28 cellular contexts compared by ENCODE assay signal in the genomic region with DNA sequence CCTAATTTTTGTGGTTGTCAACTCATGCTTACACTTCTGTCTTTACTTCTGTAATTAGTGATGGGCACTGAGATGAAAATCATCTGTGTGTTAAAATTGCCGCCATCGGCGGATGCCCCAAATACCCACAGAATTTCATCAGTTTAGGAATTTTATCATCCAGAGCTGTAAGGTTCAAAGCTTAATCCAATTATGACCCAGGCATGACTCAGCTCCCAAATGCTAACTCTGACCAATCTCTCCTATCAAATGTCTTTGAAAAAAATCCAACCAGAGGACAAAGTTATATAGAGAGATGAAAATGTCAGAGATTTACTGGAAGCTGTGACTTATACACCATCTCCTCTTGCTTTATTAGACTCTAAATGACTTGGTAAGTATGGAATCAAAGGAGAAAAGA.
"Had no signal": no experiment of that assay in that cellular context is flagged by ENCODE, and none has a peak within 500 bp of the region (broad histone marks: within the 10 kb centered on the region; RNA-seq: fewer than 3 reads in every experiment).

No MANE protein-coding gene starts in this region.

- H3K4me1 ChIP-seq: adrenal gland, SJCRH30 had no signal

- H3K4me3 ChIP-seq: adrenal gland, cardiac muscle cell, SJCRH30, SK-N-MC had no signal

- H3K4me1 Mint-ChIP-seq: activated CD4-positive, alpha-beta T cell treated with anti-CD3 and anti-CD28 coated beads, Interleukin-2, amount 10 ng/mL, durations not matched to agents 24 days and 14 days; central memory CD8-positive, alpha-beta T cell had no signal

- H3K27me3 Mint-ChIP-seq: activated CD4-positive, alpha-beta T cell treated with anti-CD3 and anti-CD28 coated beads, Interleukin-2, amount 10 ng/mL, durations not matched to agents 24 days and 14 days; central memory CD8-positive, alpha-beta T cell had no signal

- H3K4me3 Mint-ChIP-seq: activated CD4-positive, alpha-beta T cell treated with anti-CD3 and anti-CD28 coated beads, Interleukin-2, amount 10 ng/mL, durations not matched to agents 24 days and 14 days; activated CD8-positive, alpha-beta T cell treated with anti-CD3 and anti-CD28 coated beads, Interleukin-2, amount 10 ng/mL, durations not matched to agents 7 days and 5 days; activated naive CD4-positive, alpha-beta T cell treated with anti-CD3 and anti-CD28 coated beads for 36 hours; activated T-cell treated with anti-CD3 and anti-CD28 coated beads, Interleukin-2, amount 50 U/mL, for 4 hours; activated T-helper 1 cell treated with anti-CD3 and anti-CD28 coated beads, Interleukin-12 subunit alpha, Interleukin-12 subunit beta, Interleukin-2, Interleukin-4 antibody, amounts not matched to agents 30 ng/mL and 10 ng/mL and 1 ng/mL, durations not matched to agents 14 hours and 24 hours and 36 hours; central memory CD8-positive, alpha-beta T cell had no signal

- H3K9me3 Mint-ChIP-seq: activated CD4-positive, alpha-beta T cell treated with anti-CD3 and anti-CD28 coated beads, Interleukin-2, amount 10 ng/mL, durations not matched to agents 24 days and 14 days; activated naive CD4-positive, alpha-beta T cell treated with anti-CD3 and anti-CD28 coated beads for 36 hours; activated T-cell treated with anti-CD3 and anti-CD28 coated beads, Interleukin-2, amount 50 U/mL, for 4 hours; activated T-helper 1 cell treated with anti-CD3 and anti-CD28 coated beads, Interleukin-12 subunit alpha, Interleukin-12 subunit beta, Interleukin-2, Interleukin-4 antibody, amounts not matched to agents 30 ng/mL and 10 ng/mL and 1 ng/mL, durations not matched to agents 14 hours and 24 hours and 36 hours had no signal

- H3K27ac Mint-ChIP-seq: activated CD4-positive, alpha-beta T cell treated with anti-CD3 and anti-CD28 coated beads, Interleukin-2, amount 10 ng/mL, durations not matched to agents 24 days and 14 days; activated CD8-positive, alpha-beta T cell treated with anti-CD3 and anti-CD28 coated beads, Interleukin-2, amount 10 ng/mL, durations not matched to agents 7 days and 5 days; activated naive CD4-positive, alpha-beta T cell treated with anti-CD3 and anti-CD28 coated beads for 36 hours; activated naive CD4-positive, alpha-beta T cell treated with anti-CD3 and anti-CD28 coated beads, Interleukin-2, amount 50 U/mL, for 72 hours; activated T-helper 1 cell treated with anti-CD3 and anti-CD28 coated beads, Interleukin-12 subunit alpha, Interleukin-12 subunit beta, Interleukin-2, Interleukin-4 antibody, amounts not matched to agents 30 ng/mL and 10 ng/mL and 1 ng/mL, durations not matched to agents 14 hours and 24 hours and 36 hours had no signal

- H3K27me3 ChIP-seq: adrenal gland, brain microvascular endothelial cell, cardiac muscle cell, SJCRH30 had no signal

- DNase-seq: activated CD4-positive, alpha-beta T cell treated with anti-CD3 and anti-CD28 coated beads, Interleukin-2, amount 10 ng/mL, durations not matched to agents 24 days and 14 days; activated CD4-positive, alpha-beta T cell treated with anti-CD3 and anti-CD28 coated beads, Interleukin-2, amount 50 U/mL, for 4 hours; activated CD8-positive, alpha-beta T cell treated with anti-CD3 and anti-CD28 coated beads, Interleukin-2, amount 10 ng/mL, durations not matched to agents 7 days and 5 days; activated gamma-delta T cell treated with Interleukin-2 at 50 U/mL for 16 hours; activated naive CD4-positive, alpha-beta T cell treated with anti-CD3 and anti-CD28 coated beads for 36 hours; activated T-cell treated with anti-CD3 and anti-CD28 coated beads, Interleukin-2, amount 50 U/mL, for 4 hours; adrenal gland; brain microvascular endothelial cell; Kasumi-1; MM.1S; MV-4-11; NCI-H1092; NCI-H1436 treated with DMSO at 0.1 percent for 48 hours; NCI-H1694 treated with DMSO at 0.1 percent for 48 hours; NCI-H2029; NCI-H345; NCI-H526; NCI-H748 treated with DMSO at 0.1 percent for 48 hours; NK-92 treated with Interleukin-12 subunit alpha and Interleukin-12 subunit beta, amount 100 ng/mL, for 24 hours; SHP77; SJCRH30; T1000 had no signal

- H3K27ac ChIP-seq: adrenal gland, brain microvascular endothelial cell, cardiac muscle cell, SJCRH30, SK-N-MC had no signal

- FAIRE-seq: TTC549 had no signal

- ATAC-seq: activated CD8-positive, alpha-beta T cell treated with anti-CD3 and anti-CD28 coated beads, Interleukin-2, amount 10 ng/mL, durations not matched to agents 7 days and 5 days; activated naive CD4-positive, alpha-beta T cell treated with anti-CD3 and anti-CD28 coated beads, Interleukin-2, amount 50 U/mL, for 72 hours; activated T-cell treated with anti-CD3 and anti-CD28 coated beads, Interleukin-2, amount 50 U/mL, for 4 hours had no signal

- H3K36me3 Mint-ChIP-seq: activated naive CD4-positive, alpha-beta T cell treated with anti-CD3 and anti-CD28 coated beads, Interleukin-2, amount 50 U/mL, for 72 hours had no signal

- H3K36me3 ChIP-seq: adrenal gland, brain microvascular endothelial cell, cardiac muscle cell, SJCRH30 had no signal
